Comparison of ENCODE assay signal across 1 cellular context in genomic region chr1:167221804-167222610, GRCh38.
TF ChIP-seq lines count a peak whose summit lies in the region.

No MANE protein-coding gene starts in this region.

TF ChIP-seq in HepG2, 621 proteins besides CTCF, POLR2A, EP300 and RAD21 (continued from another document and continues in another):
- TF ChIP-seq ARID5B (CRISPR knock-in tag; IDR thresholded peaks at IDR 0.05) (peak; percentile 20; the same call in 1 of the 2 replicates), CBX2 (IDR thresholded peaks at IDR 0.05; ENCODE audit: low read depth, low read length) (no peak), CBX2 (CRISPR knock-in tag; IDR thresholded peaks at IDR 0.05; ENCODE audit: low read depth) (no peak), ZNF710 (CRISPR knock-in tag; IDR thresholded peaks at IDR 0.05; ENCODE audit: borderline replicate concordance) (no peak; the same call in 1 of the 2 replicates), ZNF280D (CRISPR knock-in tag; IDR thresholded peaks at IDR 0.05) (0 out of 2 replicates have a peak, but pooled peaks have one; percentile 21), POLR2AphosphoS5 (IDR thresholded peaks at IDR 0.05; ENCODE audit: low read depth, low read length) (peak; percentile 68), BCLAF1 (IDR thresholded peaks at IDR 0.05) (no peak), ZNF207 (IDR thresholded peaks at IDR 0.05; ENCODE audit: borderline replicate concordance) (no peak), ZNF501 (CRISPR knock-in tag; IDR thresholded peaks at IDR 0.05) (peak; percentile 64; the same call in 1 of the 2 replicates), ZBTB1 (CRISPR knock-in tag; IDR thresholded peaks at IDR 0.05; ENCODE audit: borderline replicate concordance) (no peak), NCOR1 (IDR thresholded peaks at IDR 0.05; ENCODE audit: borderline replicate concordance, low read length) (peak; percentile 14; the same call in 1 of the 2 replicates), THRA (CRISPR knock-in tag; IDR thresholded peaks at IDR 0.05; ENCODE audit: borderline replicate concordance) (no peak; the same call in 1 of the 2 replicates), HNF1B (CRISPR knock-in tag; IDR thresholded peaks at IDR 0.05) (0 out of 2 replicates have a peak, but pooled peaks have one; percentile 21), ZFP37 (CRISPR knock-in tag; IDR thresholded peaks at IDR 0.05; ENCODE audit: borderline replicate concordance) (no peak), ZNF687 (CRISPR knock-in tag; IDR thresholded peaks at IDR 0.05) (peak; percentile 61), HMGXB4 (CRISPR knock-in tag; IDR thresholded peaks at IDR 0.05; ENCODE audit: borderline replicate concordance in 1 of 2, low read depth in 1 of 2) (peak; percentile 31 to 45; a peak in 1 of 4 replicates), ZNF792 (CRISPR knock-in tag; IDR thresholded peaks at IDR 0.05) (no peak), FOXJ3 (CRISPR knock-in tag; IDR thresholded peaks at IDR 0.05; ENCODE audit: borderline replicate concordance) (no peak; the same call in 1 of the 2 replicates), MEF2D (CRISPR knock-in tag; IDR thresholded peaks at IDR 0.05) (no peak), SALL1 (CRISPR knock-in tag; IDR thresholded peaks at IDR 0.05) (peak; percentile 59), DMAP1 (CRISPR knock-in tag; IDR thresholded peaks at IDR 0.05) (peak; percentile 48; the same call in 1 of the 2 replicates), TFAP4 (IDR thresholded peaks at IDR 0.05; ENCODE audit: borderline replicate concordance, low read depth) (no peak), TRIM22 (IDR thresholded peaks at IDR 0.05) (no peak), GLI4 (CRISPR knock-in tag; IDR thresholded peaks at IDR 0.05; ENCODE audit: borderline replicate concordance) (no peak)
